Comparison of ENCODE assay signal across 1 cellular context in genomic region chr10:69303632-69304035, GRCh38.
TF ChIP-seq lines count a peak whose summit lies in the region.

No MANE protein-coding gene starts in this region.

TF ChIP-seq in GM23338, 12 proteins besides CTCF, POLR2A, EP300 and RAD21 (continued from another document):
- TF ChIP-seq ZNF462 (CRISPR knock-in tag; IDR thresholded peaks at IDR 0.05) (no peak), EZH2 (IDR thresholded peaks at IDR 0.05; ENCODE audit: low read depth, unreplicated experiment) (no peak), POLR2AphosphoS5 (IDR thresholded peaks at IDR 0.05; ENCODE audit: low read depth) (no peak), NANOG (IDR thresholded peaks at IDR 0.05; ENCODE audit: borderline replicate concordance) (no peak), JUNB (IDR thresholded peaks at IDR 0.05; ENCODE audit: unreplicated experiment) (no peak), ZNF114 (CRISPR knock-in tag; IDR thresholded peaks at IDR 0.05) (no peak), ETS1 (IDR thresholded peaks at IDR 0.05) (no peak)
